In genomic region chr10:30200019-30200415, GRCh38 we compare ENCODE assay signal across 23 cellular contexts.
DNase-seq lines count a peak whose midpoint lies in the region; ATAC-seq and TF ChIP-seq lines count a peak whose summit lies in the region.
"Had no signal": no experiment of that assay in that cellular context is flagged by ENCODE, and none has a peak within 500 bp of the region (broad histone marks: within the 10 kb centered on the region; RNA-seq: fewer than 3 reads in every experiment).

No MANE protein-coding gene starts in this region.

- no peak overlapping the region for H4K91ac ChIP-seq in neuronal stem cell (ENCODE audit: low read depth, low read length, poor library complexity)

- H3K27me3 ChIP-seq in GM23338 (ENCODE audit: insufficient read depth) (no peaks in the 10 kb centered on the region), PC-3 (ENCODE audit: low read length) (no peaks in the 10 kb centered on the region), neuronal stem cell (ENCODE audit: control insufficient read depth in 3 of 3, insufficient read depth in 3 of 3, low read depth in 1 of 3, low read length in 3 of 3) (no peaks in the 10 kb centered on the region)
- H3K27me3 ChIP-seq: BLaER1 had no signal

- no CpG with 5 or more reads among the region's 4 CpGs for WGBS in neuronal stem cell (ENCODE audit: extremely low coverage in 2 of 2, insufficient read length in 2 of 2, insufficient replicate concordance in 1 of 2), 2 donors

- H3F3A ChIP-seq in GM23338 (replicated peaks; ENCODE audit: low read depth), result no peaks in the 10 kb centered on the region
- H3F3A ChIP-seq in PC-3 (ENCODE audit: low read length, unreplicated experiment), result no peaks in the 10 kb centered on the region

- H3K9me3 Mint-ChIP-seq in GM23338 (peaks cover 9% of the 10 kb centered on the region; the same call in 2 of the 3 replicates), endothelial cell (ENCODE audit: unreplicated experiment) (no peaks in the 10 kb centered on the region)
- peaks cover 4% of the 10 kb centered on the region for H3K9me3 Mint-ChIP-seq in activated naive CD8-positive, alpha-beta T cell treated with anti-CD3 and anti-CD28 coated beads for 36 hours

- H3K14ac ChIP-seq in neuronal stem cell (ENCODE audit: low read length), result no peak overlapping the region

- no peak for DNase-seq in GM23338 (ENCODE audit: low spot score)
- DNase-seq in PC-3, result no peak
- DNase-seq in endothelial cell (ENCODE audit: low spot score), result no peak
- DNase-seq in neuronal stem cell (ENCODE audit: low spot score), result no peak
- no peak for DNase-seq in NCI-H1930 (lab: John Stamatoyannopoulos, UW)
- no peak for DNase-seq in activated effector memory CD4-positive, alpha-beta T cell treated with Interleukin-2 at 50 U/mL for 16 hours
- no peak for DNase-seq in activated naive CD8-positive, alpha-beta T cell treated with anti-CD3 and anti-CD28 coated beads for 36 hours
- DNase-seq: 8988T; ACHN; BE2C; C1 segment of cervical spinal cord; CD4-positive, alpha-beta memory T cell; CD4-positive, CD25-positive, alpha-beta regulatory T cell; CD8-positive, alpha-beta memory T cell; COR-L47; DMS 273 treated with DMSO at 0.1 percent for 48 hours; DMS153; DMS53; DMS79; DND-41; GF-D8 had no signal

- H3K9ac ChIP-seq in PC-3 (ENCODE audit: low read length) (no peak overlapping the region), neuronal stem cell (ENCODE audit: low read depth, low read length, poor library complexity) (no peak overlapping the region)
- H3K9ac ChIP-seq: BLaER1 had no signal

- H3K4me2 ChIP-seq in GM23338 (no peak overlapping the region), PC-3 (ENCODE audit: low read length) (0 out of 2 replicates have a peak overlapping the region, but pooled peaks have one; percentile 55), neuronal stem cell (ENCODE audit: insufficient read depth, low read length, poor library complexity, severe bottlenecking) (no peak overlapping the region)
- H3K4me2 ChIP-seq: BLaER1 had no signal

- no peak overlapping the region for H3K4me3 Mint-ChIP-seq in GM23338
- no peak overlapping the region for H3K4me3 Mint-ChIP-seq in endothelial cell (ENCODE audit: unreplicated experiment)
- no peak overlapping the region for H3K4me3 Mint-ChIP-seq in activated naive CD8-positive, alpha-beta T cell treated with anti-CD3 and anti-CD28 coated beads for 36 hours
- H3K4me3 Mint-ChIP-seq: CD14-positive monocyte; CD4-positive, alpha-beta memory T cell; CD4-positive, CD25-positive, alpha-beta regulatory T cell; CD8-positive, alpha-beta memory T cell had no signal

- no peak overlapping the region for H4K8ac ChIP-seq in neuronal stem cell (ENCODE audit: low read depth, low read length)

- H2BK15ac ChIP-seq in neuronal stem cell (ENCODE audit: low read length), result no peak overlapping the region

- H3K9me2 ChIP-seq in GM23338 (ENCODE audit: insufficient read depth), result peaks cover 3% of the 10 kb centered on the region; the same call in 1 of the 2 replicates
- no peaks in the 10 kb centered on the region for H3K9me2 ChIP-seq in PC-3 (replicated peaks; ENCODE audit: low read length)

- H3K9me3 ChIP-seq in PC-3 (ENCODE audit: low read length) (no peaks in the 10 kb centered on the region), neuronal stem cell (replicated peaks in 1 of 2; ENCODE audit: control insufficient read depth in 2 of 2, insufficient read depth in 1 of 2, low read depth in 1 of 2, low read length in 2 of 2) (peaks cover 0 to 11% of the 10 kb centered on the region in 2 donors)
- H3K9me3 ChIP-seq: BE2C had no signal

- H3K18ac ChIP-seq in neuronal stem cell (ENCODE audit: low read length), result no peak overlapping the region

- no peak overlapping the region for H2BK5ac ChIP-seq in neuronal stem cell (ENCODE audit: low read length)

- H3K4me1 ChIP-seq in GM23338 (ENCODE audit: insufficient read depth) (no peaks in the 10 kb centered on the region), PC-3 (ENCODE audit: insufficient read depth, low read length) (peaks cover 11% of the 10 kb centered on the region), neuronal stem cell (ENCODE audit: control insufficient read depth in 2 of 2, insufficient read depth in 1 of 2, low read depth in 1 of 2, low read length in 2 of 2) (peaks cover 2 to 5% of the 10 kb centered on the region in 2 donors)
- H3K4me1 ChIP-seq: BE2C, BLaER1 had no signal

- H4K20me1 ChIP-seq in GM23338 (replicated peaks; ENCODE audit: insufficient read depth) (no peaks in the 10 kb centered on the region), PC-3 (ENCODE audit: low read length) (no peaks in the 10 kb centered on the region)
- H4K20me1 ChIP-seq: BLaER1 had no signal

- no peak overlapping the region for H3K27ac ChIP-seq in GM23338 (ENCODE audit: low read depth)
- no peak overlapping the region for H3K27ac ChIP-seq in PC-3 (ENCODE audit: low read length)
- H3K27ac ChIP-seq in neuronal stem cell (replicated peaks; ENCODE audit: low read length), result no peak overlapping the region
- H3K27ac ChIP-seq: BLaER1 had no signal

- TF ChIP-seq CTCF in GM23338 (conservative IDR thresholded peaks at IDR 0.05; ENCODE audit: low read depth in 2 of 2) (no peak), PC-3 (conservative IDR thresholded peaks at IDR 0.05; ENCODE audit: low read depth, low read length) (no peak), endothelial cell (IDR thresholded peaks at IDR 0.05; ENCODE audit: unreplicated experiment) (no peak)

- H3K23ac ChIP-seq in neuronal stem cell (ENCODE audit: low read depth, low read length, poor library complexity), result no peak overlapping the region

- H2BK12ac ChIP-seq in neuronal stem cell (ENCODE audit: low read length), result no peak overlapping the region

- BruUV-seq in PC-3 (replicated peaks; lab: Mats Ljungman, UMichigan), result no TSS peak

- H3K4me3 ChIP-seq in GM23338 (no peak overlapping the region), PC-3 (ENCODE audit: low read length) (no peak overlapping the region), neuronal stem cell (ENCODE audit: low read length in 2 of 2) (no peak overlapping the region)
- H3K4me3 ChIP-seq: BLaER1 had no signal

- H3K36me3 Mint-ChIP-seq in GM23338 (ENCODE audit: low read depth) (no peaks in the 10 kb centered on the region), endothelial cell (ENCODE audit: low read depth, unreplicated experiment) (peaks cover 6% of the 10 kb centered on the region)
- peaks cover 1% of the 10 kb centered on the region for H3K36me3 Mint-ChIP-seq in activated naive CD8-positive, alpha-beta T cell treated with anti-CD3 and anti-CD28 coated beads for 36 hours
- H3K36me3 Mint-ChIP-seq: CD14-positive monocyte; CD4-positive, alpha-beta memory T cell; CD4-positive, CD25-positive, alpha-beta regulatory T cell; CD8-positive, alpha-beta memory T cell had no signal

- H3K27ac Mint-ChIP-seq in GM23338 (no peak overlapping the region), endothelial cell (ENCODE audit: unreplicated experiment) (peak overlapping the region; percentile 98)
- H3K27ac Mint-ChIP-seq in activated naive CD8-positive, alpha-beta T cell treated with anti-CD3 and anti-CD28 coated beads for 36 hours, result no peak overlapping the region
- H3K27ac Mint-ChIP-seq: CD14-positive monocyte; CD4-positive, alpha-beta memory T cell; CD4-positive, CD25-positive, alpha-beta regulatory T cell; CD8-positive, alpha-beta memory T cell had no signal

- ATAC-seq in GM23338 (no peak), PC-3 (no peak)

- H2AFZ ChIP-seq in GM23338, result peak overlapping the region; percentile 40; the same call in 1 of the 2 replicates
- H2AFZ ChIP-seq in PC-3 (ENCODE audit: low read length), result peak overlapping the region; percentile 77; the same call in 1 of the 2 replicates
- H2AFZ ChIP-seq in neuronal stem cell (ENCODE audit: low read length), result peak overlapping the region; percentile 69

- H3K4me1 Mint-ChIP-seq in GM23338 (no peaks in the 10 kb centered on the region), endothelial cell (ENCODE audit: unreplicated experiment) (peaks cover 33% of the 10 kb centered on the region)
- no peaks in the 10 kb centered on the region for H3K4me1 Mint-ChIP-seq in activated naive CD8-positive, alpha-beta T cell treated with anti-CD3 and anti-CD28 coated beads for 36 hours
- H3K4me1 Mint-ChIP-seq: CD14-positive monocyte; CD4-positive, alpha-beta memory T cell; CD8-positive, alpha-beta memory T cell had no signal

- H3K27me3 Mint-ChIP-seq in GM23338 (ENCODE audit: insufficient read depth, low read depth, poor library complexity) (no peaks in the 10 kb centered on the region), endothelial cell (ENCODE audit: unreplicated experiment) (peaks cover 2% of the 10 kb centered on the region)
- H3K27me3 Mint-ChIP-seq in activated naive CD8-positive, alpha-beta T cell treated with anti-CD3 and anti-CD28 coated beads for 36 hours, result peaks cover 24% of the 10 kb centered on the region

- CTCF ChIA-PET in PC-3 (lab: Charles Lee), result no interaction called here

- no peak overlapping the region for H2AK5ac ChIP-seq in neuronal stem cell (ENCODE audit: low read depth, low read length)

- H3K79me1 ChIP-seq in neuronal stem cell (ENCODE audit: low read depth, low read length), result no peaks in the 10 kb centered on the region

- H3K4ac ChIP-seq in neuronal stem cell (ENCODE audit: low read length), result no peak overlapping the region

- POLR2A ChIA-PET in PC-3 (lab: Charles Lee; ENCODE audit: unreplicated experiment), result no interaction called here

- H3K79me2 ChIP-seq in GM23338 (replicated peaks; ENCODE audit: insufficient read depth) (no peaks in the 10 kb centered on the region), PC-3 (ENCODE audit: low read length) (no peaks in the 10 kb centered on the region)

- no peak overlapping the region for H2BK120ac ChIP-seq in neuronal stem cell (ENCODE audit: low read depth, low read length)

- H3K36me3 ChIP-seq in GM23338 (ENCODE audit: insufficient read depth) (peaks cover 5% of the 10 kb centered on the region; the same call in 1 of the 2 replicates), PC-3 (ENCODE audit: low read depth, low read length) (no peaks in the 10 kb centered on the region), neuronal stem cell (replicated peaks in 1 of 2; ENCODE audit: control insufficient read depth in 2 of 2, insufficient read depth in 2 of 2, low read length in 2 of 2) (no peaks in the 10 kb centered on the region)
- H3K36me3 ChIP-seq: BE2C, BLaER1 had no signal

- intact Hi-C loops in PC-3 (cut with micrococcal nuclease), result no loop called here
